12 cellular contexts compared by ENCODE assay signal in genomic region chr4:15920723-15921591, GRCh38. TPM values are rescaled to one million over a fixed set of nuclear protein-coding genes. Genes with fewer than 3 reads are reported as not detected.
DNase-seq lines count a peak whose midpoint lies in the region; ATAC-seq, FAIRE-seq and TF ChIP-seq lines count a peak whose summit lies in the region.
"Had no signal": no experiment of that assay in that cellular context is flagged by ENCODE, and none has a peak within 500 bp of the region (broad histone marks: within the 10 kb centered on the region; RNA-seq: fewer than 3 reads in every experiment).

No MANE protein-coding gene starts in this region.

- in situ Hi-C loops in GM13977 (cut with MboI; ENCODE audit: low pct_unique_long_range_greater_than_20kb, low sequenced_read_pairs, unreplicated experiment), result no loop called here

- H3K9ac ChIP-seq in skeletal muscle satellite cell (ENCODE audit: low read depth, low read length), result peak overlapping the region; percentile 24

- TF ChIP-seq CTCF in fibroblast of pulmonary artery (IDR thresholded peaks at IDR 0.05; ENCODE audit: low read length, missing control alignments), result no peak
- TF ChIP-seq CTCF in GM13977 (IDR thresholded peaks at IDR 0.05; ENCODE audit: extremely low read depth, insufficient read depth, missing control alignments), result no peak

- H3K4me3 ChIP-seq in fibroblast of pulmonary artery (replicated peaks; ENCODE audit: low read depth, low read length) (no peak overlapping the region), skeletal muscle satellite cell (ENCODE audit: low read length) (peak overlapping the region; percentile 25)

- ATAC-seq in GM21737 (IDR thresholded peaks at IDR 0.05; ENCODE audit: unreplicated experiment), result no peak

- H3K4me1 ChIP-seq in skeletal muscle satellite cell (ENCODE audit: control insufficient read depth, insufficient read depth, low read length), result peaks cover 18% of the 10 kb centered on the region

- FAIRE-seq in RCC 7860 (lab: Jason Lieb, UNC), result peak; percentile 99
- FAIRE-seq: A204.1 had no signal

- DNase-seq in NCI-H1105 treated with DMSO at 0.1 percent for 48 hours (lab: John Stamatoyannopoulos, UW), result peak; percentile 34
- no peak for DNase-seq in NCI-H1105 (lab: John Stamatoyannopoulos, UW)
- DNase-seq in RCC 7860 (ENCODE audit: low spot score), result peak; percentile 97
- peak; percentile 97 for DNase-seq in fibroblast of pulmonary artery (ENCODE audit: low read depth)
- DNase-seq in GM13977 (ENCODE audit: low spot score), result no peak
- no peak for DNase-seq in activated CD8-positive, alpha-beta memory T cell treated with anti-CD3 and anti-CD28 coated beads, Interleukin-2, amount 50 U/mL, for 4 hours
- DNase-seq: activated naive CD8-positive, alpha-beta T cell treated with anti-CD3 and anti-CD28 coated beads, Interleukin-2, amount 10 ng/mL, durations not matched to agents 7 days and 5 days; NCI-H526 had no signal

- H3K9me3 ChIP-seq in skeletal muscle satellite cell (replicated peaks; ENCODE audit: low read length), result no peaks in the 10 kb centered on the region

- H3K27me3 ChIP-seq in skeletal muscle satellite cell (ENCODE audit: control insufficient read depth, insufficient read depth, low read length), result no peaks in the 10 kb centered on the region

- H3K4me2 ChIP-seq in skeletal muscle satellite cell (ENCODE audit: low read length), result peak overlapping the region; percentile 53

- no peaks in the 10 kb centered on the region for H3K36me3 ChIP-seq in skeletal muscle satellite cell (ENCODE audit: insufficient read depth, low read length)

RNA-seq across cellular contexts. Expression of gene FGFBP1, which starts 17.6 kb away (rescaled TPM):
- total RNA-seq in skeletal muscle satellite cell (2012; rRNA removed), result 0.22 and 0.25 TPM in 2 replicates
- total RNA-seq: activated naive CD8-positive, alpha-beta T cell treated with anti-CD3 and anti-CD28 coated beads, Interleukin-2, amount 10 ng/mL, durations not matched to agents 7 days and 5 days; neural crest cell had no signal

RNA-seq across cellular contexts. Expression of gene FGFBP2, which starts 42.0 kb away (rescaled TPM):
- not detected in 2 replicates for total RNA-seq in skeletal muscle satellite cell (2012; rRNA removed)

Comparison
In these comparisons a context has a peak if more than half of its experiments do, and no peak if none do; other contexts are left out.
1. DNase-seq: peak in NCI-H1105 treated with DMSO at 0.1 percent for 48 hours (single experiment), RCC 7860 (single experiment) and fibroblast of pulmonary artery (single experiment); none in NCI-H1105 (single experiment), GM13977 (single experiment) and activated CD8-positive, alpha-beta memory T cell treated with anti-CD3 and anti-CD28 coated beads, Interleukin-2, amount 50 U/mL, for 4 hours (single experiment).